In the genomic region with DNA sequence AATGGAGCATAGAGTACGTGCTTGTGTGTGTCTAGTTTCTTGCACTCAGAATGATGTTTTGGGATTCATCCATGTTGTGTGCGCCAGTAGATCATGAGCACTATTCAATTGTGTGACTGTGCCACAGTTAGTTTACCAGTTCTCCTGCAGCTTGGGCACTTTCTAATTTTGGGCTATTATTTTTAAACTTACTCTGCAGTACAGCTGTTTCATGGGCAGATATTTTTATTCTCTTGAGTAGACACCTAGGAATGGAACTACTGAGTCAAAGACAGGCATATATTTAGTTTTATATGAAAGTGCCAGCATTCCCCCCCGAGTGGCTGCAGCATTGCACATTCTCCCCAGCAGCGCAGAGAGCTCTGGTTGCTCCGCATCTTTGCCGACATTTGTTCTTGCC, we compare ENCODE assay signal across 17 cellular contexts.
DNase-seq lines count a peak whose midpoint lies in the region; ATAC-seq, FAIRE-seq and TF ChIP-seq lines count a peak whose summit lies in the region.
"Had no signal": no experiment of that assay in that cellular context is flagged by ENCODE, and none has a peak within 500 bp of the region (broad histone marks: within the 10 kb centered on the region; RNA-seq: fewer than 3 reads in every experiment).

No MANE protein-coding gene starts in this region.

- H3K36me3 ChIP-seq in IMR-90 (ENCODE audit: control insufficient read depth, insufficient read depth, low read length) (no peaks in the 10 kb centered on the region), lower lobe of right lung (no peaks in the 10 kb centered on the region), gastrocnemius medialis (no peaks in the 10 kb centered on the region)
- H3K36me3 ChIP-seq: BLaER1 treated with 17β-estradiol and CSF1 and Interleukin-3, amounts not matched to agents 10 nM and 100 nM had no signal

- H3K56ac ChIP-seq in IMR-90 (ENCODE audit: extremely low read depth, insufficient read depth, low read length): no peak overlapping the region

- POLR2A ChIA-PET in A549 (lab: Yijun Ruan, JAX) (interaction anchor here (1.6 kb wide), 1 partner anchor 34 kb away, joined by 6 read pairs; no protein-coding TSS in a partner anchor), IMR-90 (lab: Charles Lee; ENCODE audit: unreplicated experiment) (no interaction called here)

- WGBS in A549 (ENCODE audit: missing lambda C conversion rate): 62% methylated on average over 6 of the region's 6 CpGs
- WGBS in IMR-90 (ENCODE audit: extremely low coverage in 2 of 2, insufficient read length in 1 of 2), 2 experiments: 100% methylated on average over 5 of the region's 6 CpGs; no CpG with 5 or more reads in 1 of the 2 experiments

- ATAC-seq in A549: no peak
- ATAC-seq in IMR-90 (ENCODE audit: low read depth): no peak
- no peak for ATAC-seq in lower lobe of right lung
- ATAC-seq in gastrocnemius medialis: peak; percentile 9 to 62
- ATAC-seq in GM18511 (IDR thresholded peaks at IDR 0.05; ENCODE audit: unreplicated experiment): no peak

- H2AK5ac ChIP-seq in IMR-90 (ENCODE audit: low read depth, low read length): no peak overlapping the region

- H3K4me2 ChIP-seq in A549: peak overlapping the region; percentile 90
- H3K4me2 ChIP-seq in IMR-90 (ENCODE audit: low read depth, low read length): no peak overlapping the region

- no peak overlapping the region for H4K91ac ChIP-seq in IMR-90 (ENCODE audit: insufficient read depth, low read depth, low read length)

- TF ChIP-seq POLR2A in A549 (IDR thresholded peaks at IDR 0.05; ENCODE audit: low read length) (no peak), IMR-90 (IDR thresholded peaks at IDR 0.05; ENCODE audit: low read depth, low read length) (no peak), gastrocnemius medialis (IDR thresholded peaks at IDR 0.05) (peak in 1 of 2 donors; percentile 8)

- H4K5ac ChIP-seq in IMR-90 (ENCODE audit: low read depth, low read length): no peak overlapping the region

- no peaks in the 10 kb centered on the region for H3K27me3 ChIP-seq in IMR-90 (ENCODE audit: control insufficient read depth, insufficient read depth, low read length)
- no peaks in the 10 kb centered on the region for H3K27me3 ChIP-seq in lower lobe of right lung (ENCODE audit: low read depth)
- H3K27me3 ChIP-seq in gastrocnemius medialis: no peaks in the 10 kb centered on the region
- H3K27me3 ChIP-seq: BLaER1 treated with 17β-estradiol and CSF1 and Interleukin-3, amounts not matched to agents 10 nM and 100 nM had no signal

- TF ChIP-seq CTCF in A549 (IDR thresholded peaks at IDR 0.05): no peak
- no peak for TF ChIP-seq CTCF in IMR-90 (conservative IDR thresholded peaks at IDR 0.05; ENCODE audit: low read depth, low read length)
- TF ChIP-seq CTCF in lower lobe of right lung (IDR thresholded peaks at IDR 0.05): no peak
- peak in 1 of 5 experiments; percentile 18 for TF ChIP-seq CTCF in gastrocnemius medialis (IDR thresholded peaks at IDR 0.05 in 4 of 5, conservative IDR thresholded peaks at IDR 0.05 in 1 of 5)

- TF ChIP-seq RAD21 in A549 (conservative IDR thresholded peaks at IDR 0.05 in 1 of 2, IDR thresholded peaks at IDR 0.05 in 1 of 2): no peak
- TF ChIP-seq RAD21 in IMR-90 (IDR thresholded peaks at IDR 0.05; ENCODE audit: low read length): no peak

- intact Hi-C loops in IMR-90 (cut with micrococcal nuclease): no loop called here
- intact Hi-C loops in lower lobe of right lung (cut with DNase I): no loop called here
- intact Hi-C loops in gastrocnemius medialis (cut with DNase I; ENCODE audit: low total_unique reads): no loop called here

- no peak overlapping the region for H3K14ac ChIP-seq in IMR-90 (replicated peaks; ENCODE audit: low read depth, low read length)

- no peak overlapping the region for H3K18ac ChIP-seq in IMR-90 (ENCODE audit: low read depth, low read length)

- CTCF ChIA-PET in A549 (lab: Yijun Ruan, JAX): interaction anchor here (1.0 to 1.7 kb wide), 4 partner anchors 43 to 183 kb away, joined by 3 to 6 read pairs (median 4); no protein-coding TSS in a partner anchor
- CTCF ChIA-PET in IMR-90 (lab: Yijun Ruan, JAX): interaction anchor here (1.0 kb wide), 1 partner anchor 46 kb away, joined by 3 read pairs; no protein-coding TSS in a partner anchor

- H3K27ac ChIP-seq in A549 (peak overlapping the region; percentile 98 to 99), IMR-90 (ENCODE audit: insufficient read depth, low read length) (no peak overlapping the region), lower lobe of right lung (peak overlapping the region; percentile 9), gastrocnemius medialis (peak overlapping the region; percentile 89 to 95 (median 92))

- H3K4me3 ChIP-seq in A549 (0 out of 3 replicates have a peak overlapping the region, but pooled peaks have one; percentile 4), IMR-90 (ENCODE audit: insufficient read depth, low read depth, low read length) (no peak overlapping the region), lower lobe of right lung (no peak overlapping the region), gastrocnemius medialis (peak overlapping the region in 2 of 4 donors; percentile 5 to 26)
- H3K4me3 ChIP-seq: BLaER1 treated with 17β-estradiol and CSF1 and Interleukin-3, amounts not matched to agents 10 nM and 100 nM had no signal

- H3K9me3 ChIP-seq in A549 (no peaks in the 10 kb centered on the region), IMR-90 (ENCODE audit: control insufficient read depth, insufficient read depth, low read length) (peaks cover 4% of the 10 kb centered on the region), lower lobe of right lung (no peaks in the 10 kb centered on the region), gastrocnemius medialis (no peaks in the 10 kb centered on the region)

- peak overlapping the region; percentile 19; the same call in 1 of the 2 replicates for H3K4ac ChIP-seq in IMR-90 (ENCODE audit: low read depth, low read length)

- H4K8ac ChIP-seq in IMR-90 (ENCODE audit: low read depth in 2 of 2, low read length in 2 of 2): no peak overlapping the region

- H4K20me1 ChIP-seq in IMR-90 (ENCODE audit: insufficient read depth, low read length): no peaks in the 10 kb centered on the region
- H4K20me1 ChIP-seq: BLaER1 treated with 17β-estradiol and CSF1 and Interleukin-3, amounts not matched to agents 10 nM and 100 nM had no signal

- no peak overlapping the region for H2BK15ac ChIP-seq in IMR-90 (ENCODE audit: low read depth, low read length)

- in situ Hi-C loops in IMR-90 (cut with MboI; ENCODE audit: low sequenced_read_pairs) (no loop called here), gastrocnemius medialis (cut with MboI; ENCODE audit: low sequenced_read_pairs in 4 of 4) (no loop called here)

- no peak overlapping the region for H2BK5ac ChIP-seq in IMR-90 (ENCODE audit: low read depth, low read length, poor library complexity, severe bottlenecking)

- H3K79me1 ChIP-seq in IMR-90 (ENCODE audit: low read depth in 1 of 2, low read length in 2 of 2): peaks cover 0 to 15% of the 10 kb centered on the region in 2 experiments; a peak in 2 of 4 replicates

- no peak overlapping the region for H2BK20ac ChIP-seq in IMR-90 (ENCODE audit: low read depth, low read length)

- no peak overlapping the region for H2AK9ac ChIP-seq in IMR-90 (replicated peaks; ENCODE audit: low read depth, low read length, poor library complexity)

- H3K9ac ChIP-seq in IMR-90 (ENCODE audit: low read depth, low read length): no peak overlapping the region
- H3K9ac ChIP-seq: BLaER1 treated with 17β-estradiol and CSF1 and Interleukin-3, amounts not matched to agents 10 nM and 100 nM had no signal

- H3K23ac ChIP-seq in IMR-90 (ENCODE audit: low read depth, low read length): no peak overlapping the region

- H2BK120ac ChIP-seq in IMR-90 (ENCODE audit: low read depth, low read length): peak overlapping the region; percentile 12; the same call in 1 of the 2 replicates

- dilution Hi-C loops in IMR-90 (cut with HindIII; ENCODE audit: low sequenced_read_pairs, unreplicated experiment): no loop called here

- peaks cover 21% of the 10 kb centered on the region for H3K9me1 ChIP-seq in IMR-90 (ENCODE audit: insufficient read depth, low read length)

- FAIRE-seq in A549 (lab: Jason Lieb, UNC): no peak
- FAIRE-seq: GM12892 had no signal

- H2AFZ ChIP-seq in IMR-90 (replicated peaks; ENCODE audit: low read length, poor library complexity): no peak overlapping the region

- H3K4me1 ChIP-seq in A549: peaks cover 75% of the 10 kb centered on the region
- H3K4me1 ChIP-seq in IMR-90 (ENCODE audit: control insufficient read depth, insufficient read depth, low read length): peaks cover 39% of the 10 kb centered on the region
- peaks cover 72% of the 10 kb centered on the region for H3K4me1 ChIP-seq in lower lobe of right lung
- peaks cover 69 to 73% of the 10 kb centered on the region in 2 donors for H3K4me1 ChIP-seq in gastrocnemius medialis

- no TSS peak for BruUV-seq in IMR-90 (replicated peaks; lab: Mats Ljungman, UMichigan)

- TF ChIP-seq EP300 in A549 (IDR thresholded peaks at IDR 0.05): no peak

- DNase-seq in A549 (ENCODE audit: low read depth in 1 of 2, low spot score in 1 of 2) (no peak), IMR-90 (no peak), lower lobe of right lung (no peak), gastrocnemius medialis (peak; percentile 41 to 48), HUDEP-2 (lab: John Stamatoyannopoulos, UW; ENCODE audit: unreplicated experiment in 76 of 76) (no peak), NCI-H2227 (lab: John Stamatoyannopoulos, UW; ENCODE audit: unreplicated experiment) (no peak)
- DNase-seq in central memory CD4-positive, alpha-beta T cell: no peak
- DNase-seq: DMS153, GOT3, NCI-H1092, NCI-H1694, NCI-H446, NCI-H69, SHP77 treated with DMSO at 0.1 percent for 48 hours had no signal

TF ChIP-seq in A549, 52 proteins besides CTCF, POLR2A, EP300 and RAD21:
- TF ChIP-seq MAFK (IDR thresholded peaks at IDR 0.05; ENCODE audit: partially characterized antibody): no peak

TF ChIP-seq in IMR-90, 13 proteins besides CTCF, POLR2A, EP300 and RAD21 (continues in another document):
- no peak for TF ChIP-seq CEBPB (IDR thresholded peaks at IDR 0.05; ENCODE audit: low read depth, low read length)
- TF ChIP-seq MAFK (IDR thresholded peaks at IDR 0.05; ENCODE audit: low read depth, low read length): no peak
- no peak for TF ChIP-seq FOS (IDR thresholded peaks at IDR 0.05; ENCODE audit: low read depth, low read length)
- TF ChIP-seq BHLHE40 (IDR thresholded peaks at IDR 0.05; ENCODE audit: low read depth, low read length): no peak
- no peak for TF ChIP-seq SMC3 (IDR thresholded peaks at IDR 0.05; ENCODE audit: low read depth, low read length)
- TF ChIP-seq USF2 (IDR thresholded peaks at IDR 0.05; ENCODE audit: low read depth, low read length): no peak
- no peak for TF ChIP-seq MXI1 (IDR thresholded peaks at IDR 0.05; ENCODE audit: borderline replicate concordance, low read depth, low read length)
- no peak for TF ChIP-seq RCOR1 (IDR thresholded peaks at IDR 0.05; ENCODE audit: insufficient replicate concordance, low read length)

Comparison
In these comparisons a context has a peak if more than half of its experiments do, and no peak if none do; other contexts are left out.
1. ATAC-seq: peak in gastrocnemius medialis (2 of 2); none in A549 (0 of 2), IMR-90 (single experiment), lower lobe of right lung (0 of 2) and GM18511 (single experiment).
2. DNase-seq: peak in gastrocnemius medialis (2 of 2); none in A549 (0 of 2), IMR-90 (single experiment), lower lobe of right lung (single experiment), HUDEP-2 (0 of 76), NCI-H2227 (single experiment) and central memory CD4-positive, alpha-beta T cell (single experiment).